25 cellular contexts compared by ENCODE assay signal in genomic region chr3:9208713-9209112, GRCh38. TPM values are rescaled to one million over a fixed set of nuclear protein-coding genes. Genes with fewer than 3 reads are reported as not detected.
"Had no signal": no experiment of that assay in that cellular context is flagged by ENCODE, and none has a peak within 500 bp of the region (broad histone marks: within the 10 kb centered on the region; RNA-seq: fewer than 3 reads in every experiment).

No MANE protein-coding gene starts in this region.

- H3K4me3 Mint-ChIP-seq: activated CD4-positive, alpha-beta memory T cell treated with anti-CD3 and anti-CD28 coated beads, Interleukin-2, amount 10 ng/mL, durations not matched to agents 7 days and 5 days; activated CD4-positive, alpha-beta T cell treated with anti-CD3 and anti-CD28 coated beads for 36 hours; activated CD4-positive, alpha-beta T cell treated with anti-CD3 and anti-CD28 coated beads, Interleukin-2, amount 10 ng/mL, durations not matched to agents 24 days and 14 days; activated naive CD4-positive, alpha-beta T cell treated with anti-CD3 and anti-CD28 coated beads, Interleukin-2, amount 10 ng/mL, durations not matched to agents 7 days and 5 days; activated naive CD8-positive, alpha-beta T cell; activated T-cell treated with anti-CD3 and anti-CD28 coated beads, Interleukin-2, amount 50 U/mL, for 24 hours; activated T-cell treated with anti-CD3 and anti-CD28 coated beads, Interleukin-2, amount 50 U/mL, for 72 hours; effector memory CD8-positive, alpha-beta T cell had no signal

- H3K36me3 Mint-ChIP-seq: activated naive CD4-positive, alpha-beta T cell treated with anti-CD3 and anti-CD28 coated beads, Interleukin-2, amount 10 ng/mL, durations not matched to agents 7 days and 5 days; activated naive CD8-positive, alpha-beta T cell had no signal

- H3K27me3 Mint-ChIP-seq: activated CD4-positive, alpha-beta T cell treated with anti-CD3 and anti-CD28 coated beads for 36 hours; activated naive CD8-positive, alpha-beta T cell; activated T-cell treated with anti-CD3 and anti-CD28 coated beads, Interleukin-2, amount 50 U/mL, for 24 hours had no signal

- ATAC-seq: activated CD4-positive, alpha-beta T cell treated with anti-CD3 and anti-CD28 coated beads for 36 hours; activated T-cell treated with anti-CD3 and anti-CD28 coated beads, Interleukin-2, amount 50 U/mL, for 72 hours; effector memory CD8-positive, alpha-beta T cell had no signal

- DNase-seq: activated CD4-positive, alpha-beta memory T cell treated with anti-CD3 and anti-CD28 coated beads, Interleukin-2, amount 10 ng/mL, durations not matched to agents 7 days and 5 days; activated CD4-positive, alpha-beta T cell treated with anti-CD3 and anti-CD28 coated beads for 36 hours; activated CD4-positive, alpha-beta T cell treated with anti-CD3 and anti-CD28 coated beads, Interleukin-2, amount 10 ng/mL, durations not matched to agents 24 days and 14 days; activated CD4-positive, CD25-positive, alpha-beta regulatory T cell; activated CD4-positive, CD25-positive, alpha-beta regulatory T cell treated with anti-CD3 and anti-CD28 coated beads, Interleukin-2, amount 50 U/mL, for 72 hours; activated CD8-positive, alpha-beta memory T cell treated with anti-CD3 and anti-CD28 coated beads, Interleukin-2, amount 50 U/mL, for 48 hours; activated gamma-delta T cell; activated naive CD4-positive, alpha-beta T cell; activated naive CD4-positive, alpha-beta T cell treated with anti-CD3 and anti-CD28 coated beads, Interleukin-2, amount 10 ng/mL, durations not matched to agents 7 days and 5 days; activated T-cell treated with anti-CD3 and anti-CD28 coated beads for 4 hours; activated T-cell treated with anti-CD3 and anti-CD28 coated beads, Interleukin-2, amount 50 U/mL, for 24 hours; activated T-cell treated with anti-CD3 and anti-CD28 coated beads, Interleukin-2, amount 50 U/mL, for 72 hours; amniotic stem cell; anterior cingulate cortex; caudate nucleus; cortex of kidney; dermis blood vessel endothelial cell; effector CD4-positive, alpha-beta T cell; effector memory CD8-positive, alpha-beta T cell; foreskin fibroblast; head of caudate nucleus; T-helper 2 cell had no signal

- H3K4me1 Mint-ChIP-seq: activated CD4-positive, alpha-beta memory T cell treated with anti-CD3 and anti-CD28 coated beads, Interleukin-2, amount 10 ng/mL, durations not matched to agents 7 days and 5 days; activated CD4-positive, alpha-beta T cell treated with anti-CD3 and anti-CD28 coated beads, Interleukin-2, amount 10 ng/mL, durations not matched to agents 24 days and 14 days had no signal

- H3K27ac Mint-ChIP-seq: activated CD4-positive, alpha-beta memory T cell treated with anti-CD3 and anti-CD28 coated beads, Interleukin-2, amount 10 ng/mL, durations not matched to agents 7 days and 5 days; activated CD4-positive, alpha-beta T cell treated with anti-CD3 and anti-CD28 coated beads for 36 hours; activated CD4-positive, alpha-beta T cell treated with anti-CD3 and anti-CD28 coated beads, Interleukin-2, amount 10 ng/mL, durations not matched to agents 24 days and 14 days; activated naive CD4-positive, alpha-beta T cell treated with anti-CD3 and anti-CD28 coated beads, Interleukin-2, amount 10 ng/mL, durations not matched to agents 7 days and 5 days; activated naive CD8-positive, alpha-beta T cell; activated T-cell treated with anti-CD3 and anti-CD28 coated beads, Interleukin-2, amount 50 U/mL, for 24 hours; activated T-cell treated with anti-CD3 and anti-CD28 coated beads, Interleukin-2, amount 50 U/mL, for 72 hours; effector memory CD8-positive, alpha-beta T cell had no signal

- H3K27ac ChIP-seq: epithelial cell of prostate had no signal

- H3K9me3 Mint-ChIP-seq: activated CD4-positive, alpha-beta memory T cell treated with anti-CD3 and anti-CD28 coated beads, Interleukin-2, amount 10 ng/mL, durations not matched to agents 7 days and 5 days; activated CD4-positive, alpha-beta T cell treated with anti-CD3 and anti-CD28 coated beads, Interleukin-2, amount 10 ng/mL, durations not matched to agents 24 days and 14 days; activated naive CD4-positive, alpha-beta T cell treated with anti-CD3 and anti-CD28 coated beads, Interleukin-2, amount 10 ng/mL, durations not matched to agents 7 days and 5 days; activated T-cell treated with anti-CD3 and anti-CD28 coated beads, Interleukin-2, amount 50 U/mL, for 24 hours; activated T-cell treated with anti-CD3 and anti-CD28 coated beads, Interleukin-2, amount 50 U/mL, for 72 hours; effector memory CD8-positive, alpha-beta T cell had no signal

RNA-seq across cellular contexts. Expression of gene SRGAP3, which starts 40.7 kb away (rescaled TPM):
- total RNA-seq: endothelial cell of umbilical vein had no signal
